Comparison of ENCODE assay signal across 9 cellular contexts in genomic region chr2:96960271-96960955, GRCh38. TPM values are rescaled to one million over a fixed set of nuclear protein-coding genes. Genes with fewer than 3 reads are reported as not detected.
DNase-seq lines count a peak whose midpoint lies in the region; ATAC-seq and TF ChIP-seq lines count a peak whose summit lies in the region.
"Had no signal": no experiment of that assay in that cellular context is flagged by ENCODE, and none has a peak within 500 bp of the region (broad histone marks: within the 10 kb centered on the region; RNA-seq: fewer than 3 reads in every experiment).

No MANE protein-coding gene starts in this region.

- H3K36me3 Mint-ChIP-seq in MCF 10A (ENCODE audit: insufficient read depth, unreplicated experiment), result no peaks in the 10 kb centered on the region

- peak; percentile 92 for DNase-seq in GM03348 (ENCODE audit: low spot score)
- DNase-seq in NCI-H2227 treated with DMSO at 0.1 percent for 48 hours (lab: John Stamatoyannopoulos, UW), result peak; percentile 73
- peak; percentile 83 for DNase-seq in MCF 10A (ENCODE audit: unreplicated experiment)
- peak; percentile 92 for DNase-seq in inferior parietal cortex (ENCODE audit: extremely low spot score)
- peak; percentile 63 to 80 for DNase-seq in stimulated activated CD4-positive, alpha-beta T cell treated with anti-CD3 and anti-CD28 coated beads, Interleukin-15, amount 100 ng/mL, for 48 hours (ENCODE audit: low read depth in 2 of 2)

- H3K4me3 ChIP-seq in WI38 (ENCODE audit: low read depth, low read length), result no peak overlapping the region

- peak; percentile 82 for TF ChIP-seq CTCF in WI38 (IDR thresholded peaks at IDR 0.05; ENCODE audit: low read depth, low read length)
- peak; percentile 94 for TF ChIP-seq CTCF in MCF 10A (IDR thresholded peaks at IDR 0.05; ENCODE audit: unreplicated experiment)

- no peaks in the 10 kb centered on the region for H3K9me3 Mint-ChIP-seq in MCF 10A (ENCODE audit: unreplicated experiment)

- no peak overlapping the region for H3K4me3 Mint-ChIP-seq in MCF 10A (ENCODE audit: unreplicated experiment)

- no peaks in the 10 kb centered on the region for H3K4me1 Mint-ChIP-seq in MCF 10A (ENCODE audit: insufficient read depth, unreplicated experiment)

- H3K27me3 Mint-ChIP-seq in MCF 10A (ENCODE audit: insufficient read depth, unreplicated experiment), result no peaks in the 10 kb centered on the region

- BruUV-seq in MCF 10A (replicated peaks; lab: Mats Ljungman, UMichigan), result no TSS peak

- no peak for TF ChIP-seq POLR2A in GM18505 (IDR thresholded peaks at IDR 0.05; ENCODE audit: borderline replicate concordance, extremely low read depth, insufficient read depth, insufficient read length)

- POLR2A ChIA-PET in MCF 10A (lab: Yijun Ruan, JAX), result no interaction called here

- no peak overlapping the region for H3K27ac Mint-ChIP-seq in MCF 10A (ENCODE audit: low read depth, unreplicated experiment)

- peak; percentile 70 for ATAC-seq in HG02973 (IDR thresholded peaks at IDR 0.05; ENCODE audit: unreplicated experiment)
- no peak for ATAC-seq in GM18505 (IDR thresholded peaks at IDR 0.05; ENCODE audit: unreplicated experiment)

- intact Hi-C loops in MCF 10A (cut with micrococcal nuclease), result loop anchor here (2.0 kb wide), 2 partner anchors 102 to 144 kb away; partner anchors contain the start of genes ANKRD39 and CNNM3

- CTCF ChIA-PET in MCF 10A (lab: Yijun Ruan, JAX), result interaction anchor here (0.6 to 4.8 kb wide), 9 partner anchors 8 to 266 kb away, joined by 3 to 36 read pairs (median 5); partner anchors contain the start of gene ANKRD39

RNA-seq across cellular contexts. Expression of gene FAM178B, which starts 26.0 kb away (rescaled TPM):
- total RNA-seq in MCF 10A (2022), result not detected in 2 replicates
- total RNA-seq: mononuclear cell had no signal
